ENCODE assay signal across 27 cellular contexts in genomic region chr2:216701544-216701943, GRCh38.
"Had no signal": no experiment of that assay in that cellular context is flagged by ENCODE, and none has a peak within 500 bp of the region (broad histone marks: within the 10 kb centered on the region; RNA-seq: fewer than 3 reads in every experiment).

No MANE protein-coding gene starts in this region.

- DNase-seq: activated CD4-positive, alpha-beta T cell treated with anti-CD3 and anti-CD28 coated beads for 4 hours; activated CD8-positive, alpha-beta T cell treated with anti-CD3 and anti-CD28 coated beads, Interleukin-2, amount 10 ng/mL, durations not matched to agents 7 days and 5 days; activated effector memory CD4-positive, alpha-beta T cell treated with anti-CD3 and anti-CD28 coated beads, Interleukin-2, amount 50 U/mL, for 16 hours; activated naive CD4-positive, alpha-beta T cell treated with Interleukin-2 at 50 U/mL for 16 hours; activated naive CD8-positive, alpha-beta T cell treated with anti-CD3 and anti-CD28 coated beads, Interleukin-2, amount 50 U/mL, for 24 hours; activated T-cell treated with anti-CD3 and anti-CD28 coated beads, Interleukin-2, amount 50 U/mL, for 24 hours; amniotic stem cell; body of pancreas; Karpas-422; MM.1S; NCI-H1105; NCI-H1436; NCI-H1694 treated with DMSO at 0.1 percent for 48 hours; NCI-H2029 treated with DMSO at 0.1 percent for 48 hours; NCI-H345; NCI-H510A; NCI-H526 treated with DMSO at 0.1 percent for 48 hours; NK-92 treated with Interleukin-12 subunit alpha and Interleukin-12 subunit beta, amount 100 ng/mL, for 24 hours; OCI-M1; Right ventricle myocardium superior had no signal

- H3K4me1 Mint-ChIP-seq: activated naive CD8-positive, alpha-beta T cell treated with anti-CD3 and anti-CD28 coated beads, Interleukin-2, amount 50 U/mL, for 24 hours had no signal

- H3K4me3 ChIP-seq: ascending aorta, body of pancreas, SJSA1 had no signal

- H3K36me3 ChIP-seq: ascending aorta, SJSA1 had no signal

- H3K4me3 Mint-ChIP-seq: activated CD8-positive, alpha-beta T cell treated with anti-CD3 and anti-CD28 coated beads, Interleukin-2, amount 10 ng/mL, durations not matched to agents 7 days and 5 days; activated naive CD8-positive, alpha-beta T cell treated with anti-CD3 and anti-CD28 coated beads, Interleukin-2, amount 50 U/mL, for 24 hours; activated T-cell treated with anti-CD3 and anti-CD28 coated beads, Interleukin-2, amount 50 U/mL, for 24 hours; T-helper 1 cell treated with Interleukin-12 subunit alpha and Interleukin-12 subunit beta and Interleukin-4 antibody, amounts not matched to agents 30 μg/mL and 1 μg/mL, for 36 hours had no signal

- H3K27ac ChIP-seq: body of pancreas, RWPE1, SJSA1 had no signal

- H3K9me3 ChIP-seq: ascending aorta, body of pancreas, SJSA1 had no signal

- ATAC-seq: activated CD4-positive, CD25-positive, alpha-beta regulatory T cell treated with anti-CD3 and anti-CD28 coated beads, Interleukin-2, amount 50 U/mL, for 24 hours; activated CD8-positive, alpha-beta T cell treated with anti-CD3 and anti-CD28 coated beads, Interleukin-2, amount 10 ng/mL, durations not matched to agents 7 days and 5 days; activated naive CD4-positive, alpha-beta T cell treated with anti-CD3 and anti-CD28 coated beads, Interleukin-2, amount 50 U/mL, for 72 hours; activated naive CD8-positive, alpha-beta T cell treated with anti-CD3 and anti-CD28 coated beads, Interleukin-2, amount 50 U/mL, for 24 hours; body of pancreas; Panc1 had no signal

- H3K36me3 Mint-ChIP-seq: activated naive CD4-positive, alpha-beta T cell treated with anti-CD3 and anti-CD28 coated beads, Interleukin-2, amount 50 U/mL, for 72 hours had no signal

- H3K4me1 ChIP-seq: body of pancreas, SJSA1 had no signal

- H3K9me3 Mint-ChIP-seq: activated naive CD4-positive, alpha-beta T cell treated with anti-CD3 and anti-CD28 coated beads, Interleukin-2, amount 50 U/mL, for 72 hours; activated naive CD8-positive, alpha-beta T cell treated with anti-CD3 and anti-CD28 coated beads, Interleukin-2, amount 50 U/mL, for 24 hours; activated T-cell treated with anti-CD3 and anti-CD28 coated beads, Interleukin-2, amount 50 U/mL, for 24 hours; T-helper 1 cell treated with Interleukin-12 subunit alpha and Interleukin-12 subunit beta and Interleukin-4 antibody, amounts not matched to agents 30 μg/mL and 1 μg/mL, for 36 hours had no signal

- H3K27ac Mint-ChIP-seq: activated CD8-positive, alpha-beta T cell treated with anti-CD3 and anti-CD28 coated beads, Interleukin-2, amount 10 ng/mL, durations not matched to agents 7 days and 5 days; activated naive CD4-positive, alpha-beta T cell treated with anti-CD3 and anti-CD28 coated beads, Interleukin-2, amount 50 U/mL, for 72 hours; activated naive CD8-positive, alpha-beta T cell treated with anti-CD3 and anti-CD28 coated beads, Interleukin-2, amount 50 U/mL, for 24 hours; activated T-cell treated with anti-CD3 and anti-CD28 coated beads, Interleukin-2, amount 50 U/mL, for 24 hours; T-helper 1 cell treated with Interleukin-12 subunit alpha and Interleukin-12 subunit beta and Interleukin-4 antibody, amounts not matched to agents 30 μg/mL and 1 μg/mL, for 36 hours had no signal

- H3K27me3 ChIP-seq: ascending aorta, body of pancreas, SJSA1 had no signal
